Comparison of ENCODE assay signal across 9 cellular contexts in the genomic region with DNA sequence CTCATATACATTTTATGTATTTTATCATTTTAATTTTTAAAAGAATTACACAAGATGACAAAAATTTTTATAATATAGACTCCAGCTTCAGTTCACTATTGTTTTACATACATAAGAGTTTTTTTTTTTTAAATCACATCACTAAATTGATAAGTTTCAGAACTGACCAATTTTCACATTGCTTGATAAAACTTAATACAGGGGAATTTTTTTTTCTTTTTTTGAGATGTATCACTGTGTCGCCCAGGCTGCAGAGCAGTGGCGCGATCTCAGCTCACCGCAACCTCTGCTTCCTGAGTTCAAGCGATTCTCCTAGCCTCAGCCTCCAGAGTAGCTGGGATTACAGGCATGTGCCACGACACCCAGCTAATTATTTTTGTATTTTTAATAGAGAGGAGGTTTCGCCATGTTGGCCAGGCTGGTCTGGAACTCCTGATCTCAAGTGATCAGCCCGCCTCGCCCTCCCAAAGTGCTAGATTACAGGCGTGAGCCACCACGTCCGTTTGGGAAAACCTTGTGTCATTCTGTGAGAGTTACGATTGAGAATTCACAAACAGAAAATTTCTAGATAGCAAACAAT. TPM values are rescaled to one million over a fixed set of nuclear protein-coding genes. Genes with fewer than 3 reads are reported as not detected.
DNase-seq lines count a peak whose midpoint lies in the region; ATAC-seq lines count a peak whose summit lies in the region.
"Had no signal": no experiment of that assay in that cellular context is flagged by ENCODE, and none has a peak within 500 bp of the region (broad histone marks: within the 10 kb centered on the region; RNA-seq: fewer than 3 reads in every experiment).

No MANE protein-coding gene starts in this region.

- H3K27me3 Mint-ChIP-seq in activated T-cell treated with anti-CD3 and anti-CD28 coated beads, Interleukin-2, amount 50 U/mL, for 72 hours (ENCODE audit: low read depth): peaks cover 15% of the 10 kb centered on the region
- H3K27me3 Mint-ChIP-seq in memory B cell: peaks cover 29% of the 10 kb centered on the region

- ATAC-seq in activated T-cell treated with anti-CD3 and anti-CD28 coated beads, Interleukin-2, amount 50 U/mL, for 72 hours (replicated peaks in 1 of 2): no peak
- ATAC-seq in memory B cell (ENCODE audit: low read depth) (no peak), HG03571 (IDR thresholded peaks at IDR 0.05; ENCODE audit: unreplicated experiment) (no peak)

- DNase-seq in DMS53 treated with DMSO at 0.1 percent for 48 hours (lab: John Stamatoyannopoulos, UW; ENCODE audit: unreplicated experiment) (peak; percentile 59), HT-29 (ENCODE audit: low spot score) (peak; percentile 56), memory B cell (ENCODE audit: low spot score in 2 of 2) (no peak), NOMO-1 treated with dmso at 0.1 percent for 144 hours (lab: John Stamatoyannopoulos, UW; ENCODE audit: unreplicated experiment) (no peak), NCI-H187 (lab: John Stamatoyannopoulos, UW) (no peak)
- DNase-seq in activated T-cell treated with anti-CD3 and anti-CD28 coated beads, Interleukin-2, amount 50 U/mL, for 72 hours: no peak
- no peak for DNase-seq in stimulated activated CD4-positive, alpha-beta T cell treated with anti-CD3 and anti-CD28 coated beads, Interleukin-1b, Interleukin-23, amount 100 ng/mL, for 48 hours
- DNase-seq: stomach had no signal

- peaks cover 0 to 3% of the 10 kb centered on the region in 2 donors for H3K36me3 Mint-ChIP-seq in activated T-cell treated with anti-CD3 and anti-CD28 coated beads, Interleukin-2, amount 50 U/mL, for 72 hours (ENCODE audit: insufficient read depth in 2 of 2)
- H3K36me3 Mint-ChIP-seq in memory B cell: peaks cover 2% of the 10 kb centered on the region

- no peaks in the 10 kb centered on the region for H3K9me3 Mint-ChIP-seq in activated T-cell treated with anti-CD3 and anti-CD28 coated beads, Interleukin-2, amount 50 U/mL, for 72 hours
- H3K9me3 Mint-ChIP-seq in memory B cell: peaks cover 8% of the 10 kb centered on the region

- peak overlapping the region; percentile 74 to 86 for H3K4me3 Mint-ChIP-seq in activated T-cell treated with anti-CD3 and anti-CD28 coated beads, Interleukin-2, amount 50 U/mL, for 72 hours
- no peak overlapping the region for H3K4me3 Mint-ChIP-seq in memory B cell

- H3K4me1 Mint-ChIP-seq in activated T-cell treated with anti-CD3 and anti-CD28 coated beads, Interleukin-2, amount 50 U/mL, for 72 hours (ENCODE audit: low read depth): peaks cover 56% of the 10 kb centered on the region
- peaks cover 12% of the 10 kb centered on the region for H3K4me1 Mint-ChIP-seq in memory B cell

- peak overlapping the region; percentile 99 for H3K27ac Mint-ChIP-seq in activated T-cell treated with anti-CD3 and anti-CD28 coated beads, Interleukin-2, amount 50 U/mL, for 72 hours
- peak overlapping the region; percentile 64 for H3K27ac Mint-ChIP-seq in memory B cell

RNA-seq across cellular contexts. Expression of a gene that starts 36.6 kb away (rescaled TPM):
- 5.5 and 9.4 TPM in 2 replicates for total RNA-seq in HT-29 (2014; rRNA removed; shearing (Covaris generic))
- 10 to 100 TPM; 51.9 to 72.0 TPM for total RNA-seq in activated T-cell treated with anti-CD3 and anti-CD28 coated beads, Interleukin-2, amount 50 U/mL, for 72 hours

RNA-seq across cellular contexts. Expression of a gene that starts 54.6 kb away (rescaled TPM):
- 3.5 and 5.3 TPM in 2 replicates for total RNA-seq in HT-29 (2014; rRNA removed; shearing (Covaris generic))
- 10 to 100 TPM; 25.7 to 33.5 TPM for total RNA-seq in activated T-cell treated with anti-CD3 and anti-CD28 coated beads, Interleukin-2, amount 50 U/mL, for 72 hours

Comparison
In these comparisons a context has a peak if more than half of its experiments do, and no peak if none do; other contexts are left out.
1. DNase-seq: peak in DMS53 treated with DMSO at 0.1 percent for 48 hours (single experiment) and HT-29 (single experiment); none in activated T-cell treated with anti-CD3 and anti-CD28 coated beads, Interleukin-2, amount 50 U/mL, for 72 hours (0 of 2), memory B cell (0 of 2), NOMO-1 treated with dmso at 0.1 percent for 144 hours (single experiment), stimulated activated CD4-positive, alpha-beta T cell treated with anti-CD3 and anti-CD28 coated beads, Interleukin-1b, Interleukin-23, amount 100 ng/mL, for 48 hours (single experiment) and NCI-H187 (0 of 2).